ENCODE assay signal across 16 cellular contexts in the genomic region with DNA sequence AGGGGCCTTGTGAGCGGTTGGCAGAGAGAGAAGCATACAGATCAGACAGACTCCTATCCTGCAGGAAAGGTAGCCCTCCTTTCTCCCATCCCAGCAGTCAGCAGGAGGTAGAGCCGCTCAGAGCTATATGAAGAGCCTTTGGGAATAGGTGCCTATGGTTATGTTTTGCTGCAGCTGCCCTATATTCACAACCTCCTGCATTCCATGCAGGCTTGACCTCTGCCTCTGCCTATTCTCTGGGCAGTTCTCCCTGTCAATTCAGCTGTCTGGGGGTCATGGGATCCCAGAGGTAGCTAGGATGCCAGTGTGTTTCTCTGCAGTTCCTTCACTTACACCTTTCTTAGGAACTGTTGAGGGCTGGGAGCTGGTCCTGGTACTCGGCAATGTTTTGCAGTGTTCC.
DNase-seq lines count a peak whose midpoint lies in the region; ATAC-seq and TF ChIP-seq lines count a peak whose summit lies in the region.
"Had no signal": no experiment of that assay in that cellular context is flagged by ENCODE, and none has a peak within 500 bp of the region (broad histone marks: within the 10 kb centered on the region; RNA-seq: fewer than 3 reads in every experiment).

No MANE protein-coding gene starts in this region.

- DNase-seq in ELF-1 (ENCODE audit: low read depth, low spot score) (peak; percentile 7), RPMI8226 (peak; percentile 7), endodermal cell (peak; percentile 64), mesendoderm (peak; percentile 29), NCI-H510A treated with DMSO at 0.1 percent for 48 hours (lab: John Stamatoyannopoulos, UW) (no peak)
- DNase-seq in stimulated activated effector memory CD8-positive, alpha-beta T cell treated with anti-CD3 and anti-CD28 coated beads, Interleukin-12 subunit alpha, Interleukin-12 subunit beta, amount 100 ng/mL, for 72 hours (ENCODE audit: low spot score in 2 of 2), result no peak
- DNase-seq: CD8-positive, alpha-beta T cell; DMS79; HFFc6; NCI-H187; NCI-H69; PC-3 had no signal

- no peaks in the 10 kb centered on the region for H3K36me3 ChIP-seq in endodermal cell (ENCODE audit: control insufficient read depth, insufficient read depth, low read length)
- no peaks in the 10 kb centered on the region for H3K36me3 ChIP-seq in mesendoderm (ENCODE audit: control insufficient read depth, insufficient read depth, low read length)
- H3K36me3 ChIP-seq: BLaER1 had no signal

- no peak overlapping the region for H2BK15ac ChIP-seq in mesendoderm (replicated peaks; ENCODE audit: low read depth)

- H3K4me1 ChIP-seq in endodermal cell (ENCODE audit: control insufficient read depth, insufficient read depth, low read length) (no peaks in the 10 kb centered on the region), mesendoderm (ENCODE audit: control insufficient read depth, low read depth, low read length) (no peaks in the 10 kb centered on the region)

- 50 to 80% methylated on average over 1 to 2 of the region's 3 CpGs for WGBS in endodermal cell (ENCODE audit: insufficient coverage in 1 of 2, insufficient read length in 1 of 2), 2 experiments
- WGBS in mesendoderm (ENCODE audit: extremely low coverage, insufficient coverage, low lambda C conversion rate), result no CpG with 5 or more reads among the region's 3 CpGs

- H3K9me3 ChIP-seq in endodermal cell (ENCODE audit: control insufficient read depth, low read length), result peaks cover 27% of the 10 kb centered on the region

- H3K27ac ChIP-seq in endodermal cell (ENCODE audit: low read depth, low read length) (no peak overlapping the region), mesendoderm (ENCODE audit: low read depth, low read length) (no peak overlapping the region)
- H3K27ac ChIP-seq: BLaER1 had no signal

- no peaks in the 10 kb centered on the region for H3K79me1 ChIP-seq in mesendoderm (ENCODE audit: low read length)

- H2BK120ac ChIP-seq in mesendoderm (ENCODE audit: low read depth, low read length), result no peak overlapping the region

- H3K27me3 Mint-ChIP-seq in endodermal cell (ENCODE audit: insufficient read depth), result no peaks in the 10 kb centered on the region

- peaks cover 2% of the 10 kb centered on the region for H3K36me3 Mint-ChIP-seq in endodermal cell (ENCODE audit: low read depth)
- H3K36me3 Mint-ChIP-seq in stimulated activated effector memory CD8-positive, alpha-beta T cell treated with anti-CD3 and anti-CD28 coated beads, Interleukin-12 subunit alpha, Interleukin-12 subunit beta, amount 100 ng/mL, for 72 hours, result no peaks in the 10 kb centered on the region

- H2BK5ac ChIP-seq in mesendoderm (ENCODE audit: low read length), result no peak overlapping the region

- H4K5ac ChIP-seq in mesendoderm (ENCODE audit: low read length), result no peak overlapping the region

- no peak overlapping the region for H3K4ac ChIP-seq in mesendoderm (ENCODE audit: low read depth, low read length)

- peaks cover 19% of the 10 kb centered on the region for H3K9me3 Mint-ChIP-seq in endodermal cell
- H3K9me3 Mint-ChIP-seq in stimulated activated effector memory CD8-positive, alpha-beta T cell treated with anti-CD3 and anti-CD28 coated beads, Interleukin-12 subunit alpha, Interleukin-12 subunit beta, amount 100 ng/mL, for 72 hours, result peaks cover under 1% of the 10 kb centered on the region

- no peak for ATAC-seq in stimulated activated effector memory CD8-positive, alpha-beta T cell treated with anti-CD3 and anti-CD28 coated beads, Interleukin-12 subunit alpha, Interleukin-12 subunit beta, amount 100 ng/mL, for 72 hours
- ATAC-seq in GM19324 (IDR thresholded peaks at IDR 0.05; ENCODE audit: low FRiP score, unreplicated experiment), result no peak
- ATAC-seq in HG02870 (IDR thresholded peaks at IDR 0.05; ENCODE audit: unreplicated experiment), result no peak
- ATAC-seq: CD8-positive, alpha-beta T cell; GM12878; PC-3 had no signal

- H3K23ac ChIP-seq in mesendoderm (ENCODE audit: low read length), result no peak overlapping the region

- no peak overlapping the region for H2AK5ac ChIP-seq in mesendoderm (ENCODE audit: low read length)

- no peaks in the 10 kb centered on the region for H3K27me3 ChIP-seq in endodermal cell (ENCODE audit: control insufficient read depth, insufficient read depth, low read length, poor library complexity, severe bottlenecking)
- H3K27me3 ChIP-seq in mesendoderm (ENCODE audit: insufficient read depth, low read length, poor library complexity), result no peaks in the 10 kb centered on the region
- H3K27me3 ChIP-seq: BLaER1 had no signal

- TF ChIP-seq CTCF in endodermal cell (conservative IDR thresholded peaks at IDR 0.05), result no peak

- no peak overlapping the region for H3K4me2 ChIP-seq in mesendoderm (ENCODE audit: low read length)
- H3K4me2 ChIP-seq: BLaER1 had no signal

- no peak overlapping the region for H4K8ac ChIP-seq in mesendoderm (ENCODE audit: low read depth, low read length)

- H3K4me3 ChIP-seq in endodermal cell (ENCODE audit: low read length) (no peak overlapping the region), mesendoderm (ENCODE audit: low read length) (no peak overlapping the region)
- H3K4me3 ChIP-seq: BLaER1, GM12878 had no signal

- H3K18ac ChIP-seq in mesendoderm (ENCODE audit: low read length), result no peak overlapping the region

- no peaks in the 10 kb centered on the region for H3K79me2 ChIP-seq in mesendoderm (ENCODE audit: control insufficient read depth, insufficient read depth, low read length)

- H3K4me1 Mint-ChIP-seq in endodermal cell, result peaks cover 9% of the 10 kb centered on the region
- no peaks in the 10 kb centered on the region for H3K4me1 Mint-ChIP-seq in stimulated activated effector memory CD8-positive, alpha-beta T cell treated with anti-CD3 and anti-CD28 coated beads, Interleukin-12 subunit alpha, Interleukin-12 subunit beta, amount 100 ng/mL, for 72 hours

- H3K9ac ChIP-seq in endodermal cell (ENCODE audit: extremely low read depth, low read length, poor library complexity, severe bottlenecking), result no peak overlapping the region
- no peak overlapping the region for H3K9ac ChIP-seq in mesendoderm (ENCODE audit: low read length)
- H3K9ac ChIP-seq: BLaER1 had no signal

- no peak overlapping the region for H3K4me3 Mint-ChIP-seq in endodermal cell
- no peak overlapping the region for H3K4me3 Mint-ChIP-seq in stimulated activated effector memory CD8-positive, alpha-beta T cell treated with anti-CD3 and anti-CD28 coated beads, Interleukin-12 subunit alpha, Interleukin-12 subunit beta, amount 100 ng/mL, for 72 hours
- H3K4me3 Mint-ChIP-seq: CD8-positive, alpha-beta T cell; HFFc6 had no signal

- H3K27ac Mint-ChIP-seq in endodermal cell, result no peak overlapping the region
- no peak overlapping the region for H3K27ac Mint-ChIP-seq in stimulated activated effector memory CD8-positive, alpha-beta T cell treated with anti-CD3 and anti-CD28 coated beads, Interleukin-12 subunit alpha, Interleukin-12 subunit beta, amount 100 ng/mL, for 72 hours
- H3K27ac Mint-ChIP-seq: CD8-positive, alpha-beta T cell; HFFc6 had no signal

- peak overlapping the region; percentile 44 for H3K56ac ChIP-seq in mesendoderm (ENCODE audit: low read length)

Comparison
In these comparisons a context has a peak if more than half of its experiments do, and no peak if none do; other contexts are left out.
1. DNase-seq: peak in ELF-1 (single experiment), RPMI8226 (single experiment), endodermal cell (single experiment) and mesendoderm (single experiment); none in NCI-H510A treated with DMSO at 0.1 percent for 48 hours (single experiment) and stimulated activated effector memory CD8-positive, alpha-beta T cell treated with anti-CD3 and anti-CD28 coated beads, Interleukin-12 subunit alpha, Interleukin-12 subunit beta, amount 100 ng/mL, for 72 hours (0 of 2).